11 cellular contexts compared by ENCODE assay signal in genomic region chr11:9962722-9963121, GRCh38.
DNase-seq lines count a peak whose midpoint lies in the region; ATAC-seq lines count a peak whose summit lies in the region.
"Had no signal": no experiment of that assay in that cellular context is flagged by ENCODE, and none has a peak within 500 bp of the region (broad histone marks: within the 10 kb centered on the region; RNA-seq: fewer than 3 reads in every experiment).

No MANE protein-coding gene starts in this region.

- peak; percentile 13 for DNase-seq in fibroblast of gingiva (ENCODE audit: low read depth)
- DNase-seq in activated CD4-positive, alpha-beta T cell treated with anti-CD3 and anti-CD28 coated beads, Interleukin-2, amount 10 ng/mL, durations not matched to agents 7 days and 5 days, result no peak
- DNase-seq in NCI-H748 treated with DMSO at 0.1 percent for 48 hours (lab: John Stamatoyannopoulos, UW), result no peak
- no peak for DNase-seq in posterior vena cava (ENCODE audit: low spot score)
- no peak for DNase-seq in inferior parietal cortex (ENCODE audit: extremely low spot score)
- DNase-seq: natural killer cell; stimulated activated CD4-positive, alpha-beta T cell treated with anti-CD3 and anti-CD28 coated beads, Interleukin-12 subunit alpha, Interleukin-12 subunit beta, amount 100 ng/mL, for 4 hours had no signal

- CTCF ChIA-PET in activated CD4-positive, alpha-beta T cell treated with anti-CD3 and anti-CD28 coated beads, Interleukin-2, amount 10 ng/mL, durations not matched to agents 7 days and 5 days (lab: Charles Lee), result no interaction called here

- no peak overlapping the region for H3K27ac Mint-ChIP-seq in activated CD4-positive, alpha-beta T cell treated with anti-CD3 and anti-CD28 coated beads, Interleukin-2, amount 10 ng/mL, durations not matched to agents 7 days and 5 days
- H3K27ac Mint-ChIP-seq: activated T-helper 2 cell treated with anti-CD3 and anti-CD28 coated beads, Interferon-gamma antibody, Interleukin-2, Interleukin-4, amounts not matched to agents 10 μg/mL and 5 μg/mL and 100 μg/mL, durations not matched to agents 14 hours and 24 hours and 36 hours; natural killer cell had no signal

- H3K36me3 Mint-ChIP-seq in activated CD4-positive, alpha-beta T cell treated with anti-CD3 and anti-CD28 coated beads, Interleukin-2, amount 10 ng/mL, durations not matched to agents 7 days and 5 days (ENCODE audit: low read depth), result no peaks in the 10 kb centered on the region
- H3K36me3 Mint-ChIP-seq: natural killer cell had no signal

- intact Hi-C loops in posterior vena cava (cut with DNase I), result loop anchor here in 1 of 2 donors (10.0 kb wide), 1 partner anchor 108 kb away; no protein-coding TSS in a partner anchor

- no peak overlapping the region for H3K4me3 Mint-ChIP-seq in activated CD4-positive, alpha-beta T cell treated with anti-CD3 and anti-CD28 coated beads, Interleukin-2, amount 10 ng/mL, durations not matched to agents 7 days and 5 days
- H3K4me3 Mint-ChIP-seq: natural killer cell had no signal

- no peaks in the 10 kb centered on the region for H3K9me3 Mint-ChIP-seq in activated CD4-positive, alpha-beta T cell treated with anti-CD3 and anti-CD28 coated beads, Interleukin-2, amount 10 ng/mL, durations not matched to agents 7 days and 5 days
- H3K9me3 Mint-ChIP-seq: activated T-helper 2 cell treated with anti-CD3 and anti-CD28 coated beads, Interferon-gamma antibody, Interleukin-2, Interleukin-4, amounts not matched to agents 10 μg/mL and 5 μg/mL and 100 μg/mL, durations not matched to agents 14 hours and 24 hours and 36 hours; natural killer cell had no signal

- H3K27me3 Mint-ChIP-seq in activated CD4-positive, alpha-beta T cell treated with anti-CD3 and anti-CD28 coated beads, Interleukin-2, amount 10 ng/mL, durations not matched to agents 7 days and 5 days, result no peaks in the 10 kb centered on the region

- H3K4me1 Mint-ChIP-seq in activated CD4-positive, alpha-beta T cell treated with anti-CD3 and anti-CD28 coated beads, Interleukin-2, amount 10 ng/mL, durations not matched to agents 7 days and 5 days, result no peaks in the 10 kb centered on the region
- H3K4me1 Mint-ChIP-seq: natural killer cell had no signal

- POLR2A ChIA-PET in activated CD4-positive, alpha-beta T cell treated with anti-CD3 and anti-CD28 coated beads, Interleukin-2, amount 10 ng/mL, durations not matched to agents 7 days and 5 days (lab: Charles Lee), result no interaction called here

- ATAC-seq in GM18868 (IDR thresholded peaks at IDR 0.05; ENCODE audit: unreplicated experiment), result peak; percentile 98
- ATAC-seq in GM21528 (IDR thresholded peaks at IDR 0.05; ENCODE audit: low FRiP score, unreplicated experiment), result peak; percentile 96
- peak; percentile 95 for ATAC-seq in HG03064 (IDR thresholded peaks at IDR 0.05; ENCODE audit: low read depth, unreplicated experiment)
- ATAC-seq: natural killer cell had no signal
